In the genomic region with DNA sequence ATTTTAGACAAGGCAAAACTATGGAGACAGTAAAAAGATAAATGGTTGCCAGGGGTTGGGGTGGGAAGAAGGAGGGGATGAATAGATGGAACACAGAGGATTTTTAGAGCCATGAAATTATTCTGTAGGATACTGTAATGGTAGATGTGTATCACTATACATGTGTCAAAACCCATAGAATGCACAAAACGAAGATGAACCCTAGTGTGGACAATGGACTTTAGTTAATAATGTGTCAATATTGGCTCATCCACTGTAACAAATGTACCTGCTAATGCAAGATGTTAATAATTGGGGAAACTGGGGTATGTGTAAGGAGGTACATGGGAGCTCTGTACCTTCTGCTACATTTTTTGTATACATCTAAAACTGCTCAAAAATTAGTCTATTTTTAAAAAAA, we compare ENCODE assay signal across 28 cellular contexts.
"Had no signal": no experiment of that assay in that cellular context is flagged by ENCODE, and none has a peak within 500 bp of the region (broad histone marks: within the 10 kb centered on the region; RNA-seq: fewer than 3 reads in every experiment).

No MANE protein-coding gene starts in this region.

- H3K27me3 ChIP-seq: pancreas, sigmoid colon, suprapubic skin, tibial artery, upper lobe of right lung had no signal

- H3K9me3 ChIP-seq: lower lobe of right lung, pancreas, prostate gland, sigmoid colon, spleen, suprapubic skin, thoracic aorta, tibial artery, upper lobe of right lung had no signal

- H3K9me3 Mint-ChIP-seq: naive thymus-derived CD8-positive, alpha-beta T cell; stimulated activated effector memory CD8-positive, alpha-beta T cell treated with anti-CD3 and anti-CD28 coated beads, Interleukin-12 subunit alpha, Interleukin-12 subunit beta, amount 100 ng/mL, for 72 hours; stimulated activated naive CD8-positive, alpha-beta T cell treated with anti-CD3 and anti-CD28 coated beads, Interleukin-15, Interleukin-2, amounts not matched to agents 100 ng/mL and 50 ng/mL, for 24 hours had no signal

- ATAC-seq: left cardiac atrium; left lobe of liver; left ventricle myocardium superior; lower lobe of right lung; naive thymus-derived CD8-positive, alpha-beta T cell; pancreas; right cardiac atrium; stimulated activated effector memory CD8-positive, alpha-beta T cell treated with anti-CD3 and anti-CD28 coated beads, Interleukin-12 subunit alpha, Interleukin-12 subunit beta, amount 100 ng/mL, for 72 hours; upper lobe of right lung had no signal

- H3K4me3 ChIP-seq: lower lobe of right lung, pancreas, prostate gland, sigmoid colon, spleen, suprapubic skin, thoracic aorta, tibial artery, upper lobe of right lung had no signal

- H3K27ac Mint-ChIP-seq: nephron progenitor cell; stimulated activated effector memory CD8-positive, alpha-beta T cell treated with anti-CD3 and anti-CD28 coated beads, Interleukin-12 subunit alpha, Interleukin-12 subunit beta, amount 100 ng/mL, for 72 hours; stimulated activated naive CD8-positive, alpha-beta T cell treated with anti-CD3 and anti-CD28 coated beads, Interleukin-15, Interleukin-2, amounts not matched to agents 100 ng/mL and 50 ng/mL, for 24 hours had no signal

- DNase-seq: hippocampal formation; kidney glomerular epithelial cell; left cardiac atrium; left ventricle myocardium superior; lower lobe of right lung; mammary epithelial cell; mesenchymal stem cell; naive thymus-derived CD8-positive, alpha-beta T cell; nephron progenitor cell; nucleus accumbens; pancreas; posterior cingulate gyrus; retina; right cardiac atrium; sigmoid colon; small intestine; spleen; stimulated activated CD4-positive, alpha-beta T cell treated with anti-CD3 and anti-CD28 coated beads, Interleukin-4, amount 100 ng/mL, for 24 hours; stimulated activated naive CD4-positive, alpha-beta T cell; tibial artery; trophoblast cell; upper lobe of right lung had no signal

- H3K36me3 ChIP-seq: lower lobe of right lung, pancreas, prostate gland, sigmoid colon, suprapubic skin, thoracic aorta, tibial artery, upper lobe of right lung had no signal

- H3K27ac ChIP-seq: lower lobe of right lung, pancreas, prostate gland, sigmoid colon, suprapubic skin, thoracic aorta, tibial artery, upper lobe of right lung had no signal

- H3K4me1 ChIP-seq: prostate gland had no signal

- H3K4me3 Mint-ChIP-seq: nephron progenitor cell; stimulated activated effector memory CD8-positive, alpha-beta T cell treated with anti-CD3 and anti-CD28 coated beads, Interleukin-12 subunit alpha, Interleukin-12 subunit beta, amount 100 ng/mL, for 72 hours; stimulated activated naive CD8-positive, alpha-beta T cell treated with anti-CD3 and anti-CD28 coated beads, Interleukin-15, Interleukin-2, amounts not matched to agents 100 ng/mL and 50 ng/mL, for 24 hours had no signal

- H3K4me1 Mint-ChIP-seq: nephron progenitor cell had no signal
